In genomic region chr11:14642873-14643696, GRCh38 we compare ENCODE assay signal across 1 cellular context.
TF ChIP-seq lines count a peak whose summit lies in the region.

No MANE protein-coding gene starts in this region.

TF ChIP-seq in HepG2, 621 proteins besides CTCF, POLR2A, EP300 and RAD21 (continued from another document and continues in another):
- TF ChIP-seq ZBTB2 (CRISPR knock-in tag; IDR thresholded peaks at IDR 0.05; ENCODE audit: low read depth) (0 out of 2 replicates have a peak, but pooled peaks have one; percentile 29), ZNF33B (CRISPR knock-in tag; IDR thresholded peaks at IDR 0.05) (peak; percentile 94; the same call in 1 of the 2 replicates), MAZ (IDR thresholded peaks at IDR 0.05; ENCODE audit: borderline replicate concordance, low read depth, low read length) (no peak), MAZ (CRISPR knock-in tag; IDR thresholded peaks at IDR 0.05; ENCODE audit: low read depth) (no peak), ZNF275 (CRISPR knock-in tag; IDR thresholded peaks at IDR 0.05; ENCODE audit: borderline replicate concordance) (0 out of 2 replicates have a peak, but pooled peaks have one; percentile 45), NAIF1 (CRISPR knock-in tag; IDR thresholded peaks at IDR 0.05; ENCODE audit: borderline replicate concordance) (0 out of 2 replicates have a peak, but pooled peaks have one; percentile 37), ZNF510 (CRISPR knock-in tag; IDR thresholded peaks at IDR 0.05; ENCODE audit: low read depth) (no peak), ZXDC (CRISPR knock-in tag; IDR thresholded peaks at IDR 0.05) (no peak), SMAD3 (CRISPR knock-in tag; IDR thresholded peaks at IDR 0.05) (0 out of 2 replicates have a peak, but pooled peaks have one; percentile 16), CSRNP2 (CRISPR knock-in tag; conservative IDR thresholded peaks at IDR 0.05; ENCODE audit: low read depth) (no peak; the same call in none of the 2 replicates), ZFY (CRISPR knock-in tag; IDR thresholded peaks at IDR 0.05) (peak; percentile 71), ZNF777 (CRISPR knock-in tag; IDR thresholded peaks at IDR 0.05) (peak; percentile 22; the same call in 1 of the 2 replicates), LBX2 (CRISPR knock-in tag; IDR thresholded peaks at IDR 0.05; ENCODE audit: borderline replicate concordance) (peak; percentile 54; the same call in 1 of the 2 replicates), HOMEZ (CRISPR knock-in tag; IDR thresholded peaks at IDR 0.05; ENCODE audit: low read depth) (no peak), GABPB1 (CRISPR knock-in tag; IDR thresholded peaks at IDR 0.05) (no peak), ATF7-NPFF (CRISPR knock-in tag; IDR thresholded peaks at IDR 0.05; ENCODE audit: low read depth) (0 out of 2 replicates have a peak, but pooled peaks have one; percentile 58), SKIL (CRISPR knock-in tag; IDR thresholded peaks at IDR 0.05; ENCODE audit: borderline replicate concordance) (peak; percentile 46; the same call in 1 of the 2 replicates), TARDBP (CRISPR knock-in tag; IDR thresholded peaks at IDR 0.05) (no peak), ZNF274 (CRISPR knock-in tag; IDR thresholded peaks at IDR 0.05) (peak; percentile 92), ZNF234 (CRISPR knock-in tag; conservative IDR thresholded peaks at IDR 0.05) (0 out of 2 replicates have a peak, but pooled peaks have one; percentile 55), ZIK1 (CRISPR knock-in tag; IDR thresholded peaks at IDR 0.05; ENCODE audit: borderline replicate concordance, low read depth) (no peak; the same call in 1 of the 2 replicates), SNAPC2 (CRISPR knock-in tag; IDR thresholded peaks at IDR 0.05) (peak; percentile 90), DR1 (CRISPR knock-in tag; IDR thresholded peaks at IDR 0.05) (no peak), DNMT1 (CRISPR knock-in tag; IDR thresholded peaks at IDR 0.05) (peak; percentile 24; the same call in 1 of the 2 replicates), TEF (CRISPR knock-in tag; IDR thresholded peaks at IDR 0.05) (no peak), ZBTB4 (CRISPR knock-in tag; IDR thresholded peaks at IDR 0.05; ENCODE audit: borderline replicate concordance) (no peak), IKZF5 (CRISPR knock-in tag; IDR thresholded peaks at IDR 0.05) (peak; percentile 18; the same call in 1 of the 2 replicates), SRY (CRISPR knock-in tag; IDR thresholded peaks at IDR 0.05) (peak; percentile 84), MTF1 (CRISPR knock-in tag; IDR thresholded peaks at IDR 0.05) (no peak), HNF1A (IDR thresholded peaks at IDR 0.05; ENCODE audit: low read depth) (no peak), HNF1A (CRISPR knock-in tag; IDR thresholded peaks at IDR 0.05; ENCODE audit: borderline replicate concordance) (peak; percentile 58; the same call in 1 of the 2 replicates), MXD1 (CRISPR knock-in tag; IDR thresholded peaks at IDR 0.05) (peak; percentile 75; the same call in 1 of the 2 replicates), POLR2AphosphoS2 (IDR thresholded peaks at IDR 0.05; ENCODE audit: low read depth, low read length) (no peak), SALL1 (CRISPR knock-in tag; IDR thresholded peaks at IDR 0.05) (peak; percentile 83)
